Comparison of ENCODE assay signal across 29 cellular contexts in the genomic region with DNA sequence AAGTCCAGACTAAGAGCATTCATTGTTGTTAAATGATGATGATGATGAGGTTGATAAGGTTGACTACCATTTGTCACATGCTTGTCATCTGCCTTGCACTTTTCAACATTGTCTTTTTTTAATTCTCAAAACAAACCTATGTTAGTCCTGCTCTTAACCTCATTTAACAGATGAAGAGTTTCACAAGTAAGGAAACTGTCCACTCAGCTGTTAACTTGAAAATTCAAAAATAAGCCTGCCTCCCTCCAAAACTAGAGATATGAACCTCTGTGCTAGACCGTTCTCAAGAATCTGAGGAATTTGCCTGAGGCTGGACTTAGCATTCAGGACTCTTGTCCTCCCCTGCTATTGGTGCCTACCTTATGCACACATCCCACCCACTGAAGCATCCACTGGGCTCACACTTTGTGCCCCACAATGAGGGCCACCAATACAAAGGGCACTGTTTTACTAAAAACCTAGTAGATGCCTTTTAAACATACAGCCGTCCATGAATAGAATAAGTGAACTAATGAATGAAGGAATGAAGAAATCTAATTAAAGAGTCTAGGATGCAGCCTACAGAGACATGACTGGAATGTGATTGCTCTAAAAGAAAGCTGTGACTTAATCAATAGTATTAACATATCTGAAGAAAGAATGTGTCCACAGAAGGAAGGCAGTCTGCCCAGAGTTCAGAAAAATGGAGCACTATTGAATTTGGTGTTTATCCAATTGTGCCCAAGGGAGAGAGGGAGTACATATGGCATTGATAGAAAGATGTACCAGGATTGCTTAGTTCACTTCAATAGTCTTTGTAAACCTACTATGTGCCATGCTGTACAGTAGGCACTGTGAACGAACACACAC.
DNase-seq lines count a peak whose midpoint lies in the region; ATAC-seq and TF ChIP-seq lines count a peak whose summit lies in the region.
"Had no signal": no experiment of that assay in that cellular context is flagged by ENCODE, and none has a peak within 500 bp of the region (broad histone marks: within the 10 kb centered on the region; RNA-seq: fewer than 3 reads in every experiment).

No MANE protein-coding gene starts in this region.

- POLR2A ChIA-PET in Caco-2 (lab: Charles Lee): no interaction called here
- POLR2A ChIA-PET in PC-3 (lab: Charles Lee; ENCODE audit: unreplicated experiment): no interaction called here

- no peaks in the 10 kb centered on the region for H3F3A ChIP-seq in PC-3 (ENCODE audit: low read length, unreplicated experiment)

- H3K27me3 ChIP-seq in Caco-2 (replicated peaks; ENCODE audit: control insufficient read depth, insufficient read depth, low read length) (no peaks in the 10 kb centered on the region), PC-3 (ENCODE audit: low read length) (no peaks in the 10 kb centered on the region), neuronal stem cell (ENCODE audit: control insufficient read depth in 3 of 3, insufficient read depth in 3 of 3, low read depth in 1 of 3, low read length in 3 of 3) (no peaks in the 10 kb centered on the region), osteoblast (ENCODE audit: insufficient read depth, low read length) (peaks cover 5% of the 10 kb centered on the region)
- H3K27me3 ChIP-seq: breast epithelium, gastrocnemius medialis, uterus had no signal

- no TSS peak for BruUV-seq in Caco-2 (replicated peaks; lab: Mats Ljungman, UMichigan)
- BruUV-seq in PC-3 (replicated peaks; lab: Mats Ljungman, UMichigan): no TSS peak

- no peak overlapping the region for H3K4me2 ChIP-seq in PC-3 (ENCODE audit: low read length)
- H3K4me2 ChIP-seq in neuronal stem cell (ENCODE audit: insufficient read depth, low read length, poor library complexity, severe bottlenecking): no peak overlapping the region
- H3K4me2 ChIP-seq in osteoblast (ENCODE audit: insufficient read depth, low read length): no peak overlapping the region

- no peak overlapping the region for H2AFZ ChIP-seq in PC-3 (ENCODE audit: low read length)
- H2AFZ ChIP-seq in neuronal stem cell (ENCODE audit: low read length): no peak overlapping the region
- no peak overlapping the region for H2AFZ ChIP-seq in osteoblast (ENCODE audit: low read length)
- H2AFZ ChIP-seq: GM23248, parathyroid adenoma had no signal

- no peak overlapping the region for H2AK5ac ChIP-seq in neuronal stem cell (ENCODE audit: low read depth, low read length)

- TF ChIP-seq CTCF in Caco-2 (IDR thresholded peaks at IDR 0.05; ENCODE audit: insufficient read depth in 1 of 2, low read depth in 1 of 2, low read length in 1 of 2, severe bottlenecking in 1 of 2, unreplicated experiment in 1 of 2) (no peak), PC-3 (conservative IDR thresholded peaks at IDR 0.05; ENCODE audit: low read depth, low read length) (no peak), coronary artery (IDR thresholded peaks at IDR 0.05) (no peak), osteoblast (IDR thresholded peaks at IDR 0.05; ENCODE audit: extremely low read depth, low read depth, low read length) (no peak)

- H4K91ac ChIP-seq in neuronal stem cell (ENCODE audit: low read depth, low read length, poor library complexity): no peak overlapping the region

- peak overlapping the region; percentile 90 for H3K27ac Mint-ChIP-seq in Caco-2 (ENCODE audit: unreplicated experiment)
- H3K27ac Mint-ChIP-seq in activated naive CD8-positive, alpha-beta T cell treated with anti-CD3 and anti-CD28 coated beads for 36 hours: no peak overlapping the region
- H3K27ac Mint-ChIP-seq: activated CD8-positive, alpha-beta T cell treated with anti-CD3 and anti-CD28 coated beads, Interleukin-2, amount 10 ng/mL, durations not matched to agents 7 days and 5 days; activated naive CD4-positive, alpha-beta T cell treated with anti-CD3 and anti-CD28 coated beads, Interleukin-2, amount 50 U/mL, for 24 hours; activated T-helper 2 cell treated with anti-CD3 and anti-CD28 coated beads, Interferon-gamma antibody, Interleukin-2, Interleukin-4, amounts not matched to agents 10 μg/mL and 5 μg/mL and 100 μg/mL, durations not matched to agents 14 hours and 24 hours and 36 hours; B cell; nephron; stimulated activated naive CD8-positive, alpha-beta T cell treated with anti-CD3 and anti-CD28 coated beads, Interleukin-15, Interleukin-2, amounts not matched to agents 100 ng/mL and 50 ng/mL, for 24 hours; T-helper 17 cell had no signal

- H3K4me3 ChIP-seq in Caco-2 (ENCODE audit: low read depth, low read length) (no peak overlapping the region), PC-3 (ENCODE audit: low read length) (no peak overlapping the region), neuronal stem cell (ENCODE audit: low read length in 2 of 2) (no peak overlapping the region), coronary artery (no peak overlapping the region), osteoblast (ENCODE audit: insufficient read depth, low read length) (no peak overlapping the region)
- H3K4me3 ChIP-seq: breast epithelium, gastrocnemius medialis, GM23248, lung, mucosa of descending colon, spleen, uterus had no signal

- no peak for ATAC-seq in PC-3
- ATAC-seq: activated CD8-positive, alpha-beta T cell treated with anti-CD3 and anti-CD28 coated beads, Interleukin-2, amount 10 ng/mL, durations not matched to agents 7 days and 5 days; gastrocnemius medialis; right cardiac atrium; T-helper 17 cell had no signal

- H3K4me1 ChIP-seq in Caco-2 (peaks cover 57% of the 10 kb centered on the region), PC-3 (ENCODE audit: insufficient read depth, low read length) (peaks cover 27% of the 10 kb centered on the region), neuronal stem cell (ENCODE audit: control insufficient read depth in 2 of 2, insufficient read depth in 1 of 2, low read depth in 1 of 2, low read length in 2 of 2) (peaks cover 7 to 19% of the 10 kb centered on the region in 2 donors), osteoblast (ENCODE audit: insufficient read depth, low read length) (no peaks in the 10 kb centered on the region)
- H3K4me1 ChIP-seq: breast epithelium, parathyroid adenoma, uterus had no signal

- no peak overlapping the region for H3K4ac ChIP-seq in neuronal stem cell (ENCODE audit: low read length)

- H3K27me3 Mint-ChIP-seq in Caco-2 (ENCODE audit: insufficient read depth, unreplicated experiment): no peaks in the 10 kb centered on the region
- peaks cover 10% of the 10 kb centered on the region for H3K27me3 Mint-ChIP-seq in activated naive CD8-positive, alpha-beta T cell treated with anti-CD3 and anti-CD28 coated beads for 36 hours

- no peak overlapping the region for H2BK120ac ChIP-seq in neuronal stem cell (ENCODE audit: low read depth, low read length)

- H4K8ac ChIP-seq in neuronal stem cell (ENCODE audit: low read depth, low read length): no peak overlapping the region

- H3K9ac ChIP-seq in PC-3 (ENCODE audit: low read length) (no peak overlapping the region), neuronal stem cell (ENCODE audit: low read depth, low read length, poor library complexity) (no peak overlapping the region)
- H3K9ac ChIP-seq: GM23248, parathyroid adenoma had no signal

- H2BK5ac ChIP-seq in neuronal stem cell (ENCODE audit: low read length): no peak overlapping the region

- H3K79me1 ChIP-seq in neuronal stem cell (ENCODE audit: low read depth, low read length): no peaks in the 10 kb centered on the region

- peaks cover 53% of the 10 kb centered on the region for H3K4me1 Mint-ChIP-seq in Caco-2 (ENCODE audit: low read depth, unreplicated experiment)
- peaks cover 9% of the 10 kb centered on the region for H3K4me1 Mint-ChIP-seq in activated naive CD8-positive, alpha-beta T cell treated with anti-CD3 and anti-CD28 coated beads for 36 hours
- H3K4me1 Mint-ChIP-seq: B cell had no signal

- H3K27ac ChIP-seq in PC-3 (ENCODE audit: low read length): no peak overlapping the region
- peak overlapping the region; percentile 10 for H3K27ac ChIP-seq in neuronal stem cell (replicated peaks; ENCODE audit: low read length)
- H3K27ac ChIP-seq in coronary artery: no peak overlapping the region
- H3K27ac ChIP-seq in osteoblast (ENCODE audit: low read depth, low read length): no peak overlapping the region
- H3K27ac ChIP-seq: breast epithelium, gastrocnemius medialis, GM23248, parathyroid adenoma, spleen, uterus had no signal

- H3K9me3 ChIP-seq in Caco-2 (no peaks in the 10 kb centered on the region; the same call in 1 of the 2 replicates), PC-3 (ENCODE audit: low read length) (no peaks in the 10 kb centered on the region), neuronal stem cell (replicated peaks in 1 of 2; ENCODE audit: control insufficient read depth in 2 of 2, insufficient read depth in 1 of 2, low read depth in 1 of 2, low read length in 2 of 2) (no peaks in the 10 kb centered on the region), osteoblast (ENCODE audit: low read depth, low read length) (no peaks in the 10 kb centered on the region)
- H3K9me3 ChIP-seq: breast epithelium, gastrocnemius medialis, mucosa of descending colon, spleen, uterus had no signal

- H3K4me3 Mint-ChIP-seq in Caco-2 (ENCODE audit: unreplicated experiment): peak overlapping the region; percentile 34
- H3K4me3 Mint-ChIP-seq in activated naive CD8-positive, alpha-beta T cell treated with anti-CD3 and anti-CD28 coated beads for 36 hours: no peak overlapping the region
- H3K4me3 Mint-ChIP-seq: activated CD8-positive, alpha-beta T cell treated with anti-CD3 and anti-CD28 coated beads, Interleukin-2, amount 10 ng/mL, durations not matched to agents 7 days and 5 days; activated naive CD4-positive, alpha-beta T cell treated with anti-CD3 and anti-CD28 coated beads, Interleukin-2, amount 50 U/mL, for 24 hours; B cell; nephron; stimulated activated naive CD8-positive, alpha-beta T cell treated with anti-CD3 and anti-CD28 coated beads, Interleukin-15, Interleukin-2, amounts not matched to agents 100 ng/mL and 50 ng/mL, for 24 hours; T-helper 17 cell had no signal

- CTCF ChIA-PET in Caco-2 (lab: Charles Lee): interaction anchor here (1.3 kb wide), 1 partner anchor 125 kb away, joined by 4 read pairs; no protein-coding TSS in a partner anchor
- CTCF ChIA-PET in PC-3 (lab: Charles Lee): no interaction called here

- H3K9me3 Mint-ChIP-seq in Caco-2 (ENCODE audit: unreplicated experiment): peaks cover 10% of the 10 kb centered on the region
- H3K9me3 Mint-ChIP-seq in activated naive CD8-positive, alpha-beta T cell treated with anti-CD3 and anti-CD28 coated beads for 36 hours: no peaks in the 10 kb centered on the region
- H3K9me3 Mint-ChIP-seq: activated naive CD4-positive, alpha-beta T cell treated with anti-CD3 and anti-CD28 coated beads, Interleukin-2, amount 50 U/mL, for 24 hours; activated T-helper 2 cell treated with anti-CD3 and anti-CD28 coated beads, Interferon-gamma antibody, Interleukin-2, Interleukin-4, amounts not matched to agents 10 μg/mL and 5 μg/mL and 100 μg/mL, durations not matched to agents 14 hours and 24 hours and 36 hours; nephron; stimulated activated naive CD8-positive, alpha-beta T cell treated with anti-CD3 and anti-CD28 coated beads, Interleukin-15, Interleukin-2, amounts not matched to agents 100 ng/mL and 50 ng/mL, for 24 hours had no signal

- no peak overlapping the region for H3K23ac ChIP-seq in neuronal stem cell (ENCODE audit: low read depth, low read length, poor library complexity)

- no peaks in the 10 kb centered on the region for H3K9me2 ChIP-seq in PC-3 (replicated peaks; ENCODE audit: low read length)

- H3K14ac ChIP-seq in neuronal stem cell (ENCODE audit: low read length): no peak overlapping the region

- peaks cover 5% of the 10 kb centered on the region for H3K36me3 Mint-ChIP-seq in Caco-2 (ENCODE audit: insufficient read depth, unreplicated experiment)
- H3K36me3 Mint-ChIP-seq in activated naive CD8-positive, alpha-beta T cell treated with anti-CD3 and anti-CD28 coated beads for 36 hours: no peaks in the 10 kb centered on the region
- H3K36me3 Mint-ChIP-seq: activated naive CD4-positive, alpha-beta T cell treated with anti-CD3 and anti-CD28 coated beads, Interleukin-2, amount 50 U/mL, for 24 hours had no signal

- H4K20me1 ChIP-seq in PC-3 (ENCODE audit: low read length): no peaks in the 10 kb centered on the region
- no peaks in the 10 kb centered on the region for H4K20me1 ChIP-seq in osteoblast (ENCODE audit: insufficient read depth, low read length)

- H3K79me2 ChIP-seq in PC-3 (ENCODE audit: low read length): no peaks in the 10 kb centered on the region
- H3K79me2 ChIP-seq in osteoblast (ENCODE audit: insufficient read depth, low read length): no peaks in the 10 kb centered on the region
- H3K79me2 ChIP-seq: parathyroid adenoma had no signal

- H2BK15ac ChIP-seq in neuronal stem cell (ENCODE audit: low read length): no peak overlapping the region

- no peak overlapping the region for H3K18ac ChIP-seq in neuronal stem cell (ENCODE audit: low read length)

- intact Hi-C loops in Caco-2 (cut with micrococcal nuclease; ENCODE audit: unreplicated experiment): loop anchor here (1.0 to 10.0 kb wide), 2 partner anchors 120 to 159 kb away; no protein-coding TSS in a partner anchor
- intact Hi-C loops in PC-3 (cut with micrococcal nuclease): no loop called here

- H3K36me3 ChIP-seq in Caco-2 (ENCODE audit: control insufficient read depth, insufficient read depth, low read length) (no peaks in the 10 kb centered on the region), PC-3 (ENCODE audit: low read depth, low read length) (no peaks in the 10 kb centered on the region), neuronal stem cell (replicated peaks in 1 of 2; ENCODE audit: control insufficient read depth in 2 of 2, insufficient read depth in 2 of 2, low read length in 2 of 2) (no peaks in the 10 kb centered on the region), osteoblast (ENCODE audit: insufficient read depth, low read length) (no peaks in the 10 kb centered on the region)
- H3K36me3 ChIP-seq: breast epithelium, gastrocnemius medialis, spleen, uterus had no signal

- H2BK12ac ChIP-seq in neuronal stem cell (ENCODE audit: low read length): peak overlapping the region; percentile 84

- DNase-seq in Caco-2: peak; percentile 66 to 75
- peak; percentile 26 for DNase-seq in PC-3
- peak; percentile 6 for DNase-seq in fibroblast of gingiva (ENCODE audit: low read depth)
- no peak for DNase-seq in neuronal stem cell (ENCODE audit: low spot score)
- DNase-seq in activated naive CD8-positive, alpha-beta T cell treated with anti-CD3 and anti-CD28 coated beads for 36 hours: no peak
- no peak for DNase-seq in coronary artery (ENCODE audit: low spot score)
- no peak for DNase-seq in osteoblast (ENCODE audit: insufficient read length, low spot score, missing footprints)
- DNase-seq in DMS 273 treated with DMSO at 0.1 percent for 48 hours (lab: John Stamatoyannopoulos, UW): no peak
- DNase-seq: activated CD8-positive, alpha-beta T cell treated with anti-CD3 and anti-CD28 coated beads, Interleukin-2, amount 10 ng/mL, durations not matched to agents 7 days and 5 days; amygdala; gastrocnemius medialis; GM23248; mucosa of descending colon; NCI-H1417 treated with DMSO at 0.1 percent for 48 hours; NK-92 treated with Interleukin-12 subunit alpha and Interleukin-12 subunit beta, amount 100 ng/mL, for 24 hours; right cardiac atrium; Right ventricle myocardium superior; spleen; stimulated activated CD4-positive, alpha-beta T cell treated with anti-CD3 and anti-CD28 coated beads, Interleukin-2, amount 100 ng/mL, for 24 hours; T-helper 17 cell; uterus had no signal

- WGBS in neuronal stem cell (ENCODE audit: extremely low coverage in 2 of 2, insufficient read length in 2 of 2, insufficient replicate concordance in 1 of 2), 2 donors: no CpG with 5 or more reads among the region's 3 CpGs

Comparison
In these comparisons a context has a peak if more than half of its experiments do, and no peak if none do; other contexts are left out.
1. DNase-seq: peak in Caco-2 (2 of 2), PC-3 (single experiment) and fibroblast of gingiva (single experiment); none in neuronal stem cell (single experiment), activated naive CD8-positive, alpha-beta T cell treated with anti-CD3 and anti-CD28 coated beads for 36 hours (single experiment), coronary artery (single experiment), osteoblast (single experiment) and DMS 273 treated with DMSO at 0.1 percent for 48 hours (single experiment).